3 cellular contexts compared by ENCODE assay signal in genomic region chr1:109379907-109380306, GRCh38.
TF ChIP-seq lines count a peak whose summit lies in the region.

No MANE protein-coding gene starts in this region.

TF ChIP-seq in IMR-90, 13 proteins besides CTCF, POLR2A, EP300 and RAD21 (continued from another document):
- TF ChIP-seq CHD1 (IDR thresholded peaks at IDR 0.05; ENCODE audit: low read depth, low read length) (no peak), RCOR1 (IDR thresholded peaks at IDR 0.05; ENCODE audit: insufficient replicate concordance, low read length) (no peak), USF2 (IDR thresholded peaks at IDR 0.05; ENCODE audit: low read depth, low read length) (no peak), MXI1 (IDR thresholded peaks at IDR 0.05; ENCODE audit: borderline replicate concordance, low read depth, low read length) (no peak), SMC3 (IDR thresholded peaks at IDR 0.05; ENCODE audit: low read depth, low read length) (no peak), RFX5 (IDR thresholded peaks at IDR 0.05; ENCODE audit: low read depth, low read length) (no peak), ELK1 (IDR thresholded peaks at IDR 0.05; ENCODE audit: borderline replicate concordance, low read depth, low read length) (no peak)

TF ChIP-seq in WTC11, 78 proteins besides CTCF, POLR2A, EP300 and RAD21 (continued from another document):
- TF ChIP-seq, protein P1, sequence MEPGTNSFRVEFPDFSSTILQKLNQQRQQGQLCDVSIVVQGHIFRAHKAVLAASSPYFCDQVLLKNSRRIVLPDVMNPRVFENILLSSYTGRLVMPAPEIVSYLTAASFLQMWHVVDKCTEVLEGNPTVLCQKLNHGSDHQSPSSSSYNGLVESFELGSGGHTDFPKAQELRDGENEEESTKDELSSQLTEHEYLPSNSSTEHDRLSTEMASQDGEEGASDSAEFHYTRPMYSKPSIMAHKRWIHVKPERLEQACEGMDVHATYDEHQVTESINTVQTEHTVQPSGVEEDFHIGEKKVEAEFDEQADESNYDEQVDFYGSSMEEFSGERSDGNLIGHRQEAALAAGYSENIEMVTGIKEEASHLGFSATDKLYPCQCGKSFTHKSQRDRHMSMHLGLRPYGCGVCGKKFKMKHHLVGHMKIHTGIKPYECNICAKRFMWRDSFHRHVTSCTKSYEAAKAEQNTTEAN (CRISPR knock-in tag; IDR thresholded peaks at IDR 0.05): no peak
- TF ChIP-seq, protein P2, sequence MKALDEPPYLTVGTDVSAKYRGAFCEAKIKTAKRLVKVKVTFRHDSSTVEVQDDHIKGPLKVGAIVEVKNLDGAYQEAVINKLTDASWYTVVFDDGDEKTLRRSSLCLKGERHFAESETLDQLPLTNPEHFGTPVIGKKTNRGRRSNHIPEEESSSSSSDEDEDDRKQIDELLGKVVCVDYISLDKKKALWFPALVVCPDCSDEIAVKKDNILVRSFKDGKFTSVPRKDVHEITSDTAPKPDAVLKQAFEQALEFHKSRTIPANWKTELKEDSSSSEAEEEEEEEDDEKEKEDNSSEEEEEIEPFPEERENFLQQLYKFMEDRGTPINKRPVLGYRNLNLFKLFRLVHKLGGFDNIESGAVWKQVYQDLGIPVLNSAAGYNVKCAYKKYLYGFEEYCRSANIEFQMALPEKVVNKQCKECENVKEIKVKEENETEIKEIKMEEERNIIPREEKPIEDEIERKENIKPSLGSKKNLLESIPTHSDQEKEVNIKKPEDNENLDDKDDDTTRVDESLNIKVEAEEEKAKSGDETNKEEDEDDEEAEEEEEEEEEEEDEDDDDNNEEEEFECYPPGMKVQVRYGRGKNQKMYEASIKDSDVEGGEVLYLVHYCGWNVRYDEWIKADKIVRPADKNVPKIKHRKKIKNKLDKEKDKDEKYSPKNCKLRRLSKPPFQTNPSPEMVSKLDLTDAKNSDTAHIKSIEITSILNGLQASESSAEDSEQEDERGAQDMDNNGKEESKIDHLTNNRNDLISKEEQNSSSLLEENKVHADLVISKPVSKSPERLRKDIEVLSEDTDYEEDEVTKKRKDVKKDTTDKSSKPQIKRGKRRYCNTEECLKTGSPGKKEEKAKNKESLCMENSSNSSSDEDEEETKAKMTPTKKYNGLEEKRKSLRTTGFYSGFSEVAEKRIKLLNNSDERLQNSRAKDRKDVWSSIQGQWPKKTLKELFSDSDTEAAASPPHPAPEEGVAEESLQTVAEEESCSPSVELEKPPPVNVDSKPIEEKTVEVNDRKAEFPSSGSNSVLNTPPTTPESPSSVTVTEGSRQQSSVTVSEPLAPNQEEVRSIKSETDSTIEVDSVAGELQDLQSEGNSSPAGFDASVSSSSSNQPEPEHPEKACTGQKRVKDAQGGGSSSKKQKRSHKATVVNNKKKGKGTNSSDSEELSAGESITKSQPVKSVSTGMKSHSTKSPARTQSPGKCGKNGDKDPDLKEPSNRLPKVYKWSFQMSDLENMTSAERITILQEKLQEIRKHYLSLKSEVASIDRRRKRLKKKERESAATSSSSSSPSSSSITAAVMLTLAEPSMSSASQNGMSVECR (CRISPR knock-in tag; IDR thresholded peaks at IDR 0.05; ENCODE audit: borderline replicate concordance): no peak
- TF ChIP-seq ATF3 (CRISPR knock-in tag; conservative IDR thresholded peaks at IDR 0.05): no peak
- TF ChIP-seq NR1H2 (CRISPR knock-in tag; IDR thresholded peaks at IDR 0.05): no peak
- no peak for TF ChIP-seq GTF2I (CRISPR knock-in tag; conservative IDR thresholded peaks at IDR 0.05)
- TF ChIP-seq, protein P3, sequence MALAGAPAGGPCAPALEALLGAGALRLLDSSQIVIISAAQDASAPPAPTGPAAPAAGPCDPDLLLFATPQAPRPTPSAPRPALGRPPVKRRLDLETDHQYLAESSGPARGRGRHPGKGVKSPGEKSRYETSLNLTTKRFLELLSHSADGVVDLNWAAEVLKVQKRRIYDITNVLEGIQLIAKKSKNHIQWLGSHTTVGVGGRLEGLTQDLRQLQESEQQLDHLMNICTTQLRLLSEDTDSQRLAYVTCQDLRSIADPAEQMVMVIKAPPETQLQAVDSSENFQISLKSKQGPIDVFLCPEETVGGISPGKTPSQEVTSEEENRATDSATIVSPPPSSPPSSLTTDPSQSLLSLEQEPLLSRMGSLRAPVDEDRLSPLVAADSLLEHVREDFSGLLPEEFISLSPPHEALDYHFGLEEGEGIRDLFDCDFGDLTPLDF (CRISPR knock-in tag; IDR thresholded peaks at IDR 0.05): no peak
- TF ChIP-seq, protein P4, sequence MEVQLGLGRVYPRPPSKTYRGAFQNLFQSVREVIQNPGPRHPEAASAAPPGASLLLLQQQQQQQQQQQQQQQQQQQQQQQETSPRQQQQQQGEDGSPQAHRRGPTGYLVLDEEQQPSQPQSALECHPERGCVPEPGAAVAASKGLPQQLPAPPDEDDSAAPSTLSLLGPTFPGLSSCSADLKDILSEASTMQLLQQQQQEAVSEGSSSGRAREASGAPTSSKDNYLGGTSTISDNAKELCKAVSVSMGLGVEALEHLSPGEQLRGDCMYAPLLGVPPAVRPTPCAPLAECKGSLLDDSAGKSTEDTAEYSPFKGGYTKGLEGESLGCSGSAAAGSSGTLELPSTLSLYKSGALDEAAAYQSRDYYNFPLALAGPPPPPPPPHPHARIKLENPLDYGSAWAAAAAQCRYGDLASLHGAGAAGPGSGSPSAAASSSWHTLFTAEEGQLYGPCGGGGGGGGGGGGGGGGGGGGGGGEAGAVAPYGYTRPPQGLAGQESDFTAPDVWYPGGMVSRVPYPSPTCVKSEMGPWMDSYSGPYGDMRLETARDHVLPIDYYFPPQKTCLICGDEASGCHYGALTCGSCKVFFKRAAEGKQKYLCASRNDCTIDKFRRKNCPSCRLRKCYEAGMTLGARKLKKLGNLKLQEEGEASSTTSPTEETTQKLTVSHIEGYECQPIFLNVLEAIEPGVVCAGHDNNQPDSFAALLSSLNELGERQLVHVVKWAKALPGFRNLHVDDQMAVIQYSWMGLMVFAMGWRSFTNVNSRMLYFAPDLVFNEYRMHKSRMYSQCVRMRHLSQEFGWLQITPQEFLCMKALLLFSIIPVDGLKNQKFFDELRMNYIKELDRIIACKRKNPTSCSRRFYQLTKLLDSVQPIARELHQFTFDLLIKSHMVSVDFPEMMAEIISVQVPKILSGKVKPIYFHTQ (CRISPR knock-in tag; IDR thresholded peaks at IDR 0.05): no peak

TF ChIP-seq in SK-N-SH treated with all-trans-retinoic acid at 6 μM for 48 hours, 23 proteins besides CTCF, POLR2A, EP300 and RAD21 (continued from another document):
- TF ChIP-seq, protein P5, sequence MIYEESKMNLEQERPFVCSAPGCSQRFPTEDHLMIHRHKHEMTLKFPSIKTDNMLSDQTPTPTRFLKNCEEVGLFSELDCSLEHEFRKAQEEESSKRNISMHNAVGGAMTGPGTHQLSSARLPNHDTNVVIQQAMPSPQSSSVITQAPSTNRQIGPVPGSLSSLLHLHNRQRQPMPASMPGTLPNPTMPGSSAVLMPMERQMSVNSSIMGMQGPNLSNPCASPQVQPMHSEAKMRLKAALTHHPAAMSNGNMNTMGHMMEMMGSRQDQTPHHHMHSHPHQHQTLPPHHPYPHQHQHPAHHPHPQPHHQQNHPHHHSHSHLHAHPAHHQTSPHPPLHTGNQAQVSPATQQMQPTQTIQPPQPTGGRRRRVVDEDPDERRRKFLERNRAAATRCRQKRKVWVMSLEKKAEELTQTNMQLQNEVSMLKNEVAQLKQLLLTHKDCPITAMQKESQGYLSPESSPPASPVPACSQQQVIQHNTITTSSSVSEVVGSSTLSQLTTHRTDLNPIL (CRISPR knock-in tag; IDR thresholded peaks at IDR 0.05; ENCODE audit: low read depth): no peak
- TF ChIP-seq OSR1 (CRISPR knock-in tag; IDR thresholded peaks at IDR 0.05) (no peak), SNAI2 (CRISPR knock-in tag; IDR thresholded peaks at IDR 0.05) (no peak), ZFP3 (CRISPR knock-in tag; IDR thresholded peaks at IDR 0.05) (no peak), BACH2 (CRISPR knock-in tag; IDR thresholded peaks at IDR 0.05; ENCODE audit: borderline replicate concordance) (no peak)
